ENCODE assay signal across 27 cellular contexts in genomic region chr14:95025941-95026340, GRCh38.
"Had no signal": no experiment of that assay in that cellular context is flagged by ENCODE, and none has a peak within 500 bp of the region (broad histone marks: within the 10 kb centered on the region; RNA-seq: fewer than 3 reads in every experiment).

No MANE protein-coding gene starts in this region.

- H3K4me1 ChIP-seq: adrenal gland, breast epithelium, Peyer's patch, SJCRH30 had no signal

- H3K9me3 ChIP-seq: adrenal gland, SJCRH30, SK-N-SH had no signal

- H3K4me3 ChIP-seq: adrenal gland, breast epithelium, Peyer's patch, SJCRH30 had no signal

- H3K9me3 Mint-ChIP-seq: activated CD4-positive, alpha-beta T cell treated with anti-CD3 and anti-CD28 coated beads, Interleukin-2, amount 10 ng/mL, durations not matched to agents 7 days and 5 days; activated T-helper 17 cell treated with anti-CD3 and anti-CD28 coated beads, Interleukin-2, amount 50 U/mL, for 72 hours had no signal

- H3K27ac Mint-ChIP-seq: activated CD4-positive, alpha-beta memory T cell treated with anti-CD3 and anti-CD28 coated beads for 36 hours; activated CD4-positive, alpha-beta T cell treated with anti-CD3 and anti-CD28 coated beads, Interleukin-2, amount 10 ng/mL, durations not matched to agents 7 days and 5 days; activated naive CD8-positive, alpha-beta T cell treated with anti-CD3 and anti-CD28 coated beads, Interleukin-2, amount 10 ng/mL, durations not matched to agents 7 days and 5 days; activated T-helper 17 cell treated with anti-CD3 and anti-CD28 coated beads, Interleukin-2, amount 50 U/mL, for 72 hours had no signal

- H3K4me1 Mint-ChIP-seq: activated T-helper 17 cell treated with anti-CD3 and anti-CD28 coated beads, Interleukin-2, amount 50 U/mL, for 72 hours had no signal

- H3K27ac ChIP-seq: adrenal gland, breast epithelium, KMS-11, Peyer's patch, RWPE1, SJCRH30, VCaP had no signal

- H3K36me3 ChIP-seq: adrenal gland, breast epithelium, Peyer's patch, SJCRH30 had no signal

- H3K4me3 Mint-ChIP-seq: activated CD4-positive, alpha-beta memory T cell treated with anti-CD3 and anti-CD28 coated beads for 36 hours; activated CD4-positive, alpha-beta T cell treated with anti-CD3 and anti-CD28 coated beads, Interleukin-2, amount 10 ng/mL, durations not matched to agents 7 days and 5 days; activated naive CD8-positive, alpha-beta T cell treated with anti-CD3 and anti-CD28 coated beads, Interleukin-2, amount 10 ng/mL, durations not matched to agents 7 days and 5 days; activated T-helper 17 cell treated with anti-CD3 and anti-CD28 coated beads, Interleukin-2, amount 50 U/mL, for 72 hours had no signal

- DNase-seq: activated CD4-positive, alpha-beta memory T cell treated with anti-CD3 and anti-CD28 coated beads for 36 hours; activated CD4-positive, CD25-positive, alpha-beta regulatory T cell; activated gamma-delta T cell treated with Interleukin-2 at 50 U/mL for 16 hours; activated naive CD4-positive, alpha-beta T cell treated with anti-CD3 and anti-CD28 coated beads, Interleukin-2, amount 50 U/mL, for 16 hours; activated naive CD8-positive, alpha-beta T cell treated with anti-CD3 and anti-CD28 coated beads, Interleukin-2, amount 10 ng/mL, durations not matched to agents 7 days and 5 days; activated T-cell treated with anti-CD3 and anti-CD28 coated beads for 4 hours; activated T-cell treated with anti-CD3 and anti-CD28 coated beads, Interleukin-2, amount 50 U/mL, for 48 hours; adrenal gland; aorta; NCI-H1092; NCI-H1417; NCI-H1694 treated with DMSO at 0.1 percent for 48 hours; NCI-H2029 treated with DMSO at 0.1 percent for 48 hours; NCI-H446; NCI-H524; Right ventricle myocardium superior; SJCRH30; SK-N-SH; T-helper 1 cell had no signal

- H3K27me3 ChIP-seq: adrenal gland, breast epithelium, Peyer's patch, SJCRH30 had no signal

- H3K36me3 Mint-ChIP-seq: activated CD4-positive, alpha-beta memory T cell treated with anti-CD3 and anti-CD28 coated beads for 36 hours; activated naive CD8-positive, alpha-beta T cell treated with anti-CD3 and anti-CD28 coated beads, Interleukin-2, amount 10 ng/mL, durations not matched to agents 7 days and 5 days had no signal

- ATAC-seq: activated T-helper 17 cell treated with anti-CD3 and anti-CD28 coated beads, Interleukin-2, amount 50 U/mL, for 72 hours; HepG2 had no signal
